ENCODE assay signal across 17 cellular contexts in genomic region chr4:78150465-78150864, GRCh38.
"Had no signal": no experiment of that assay in that cellular context is flagged by ENCODE, and none has a peak within 500 bp of the region (broad histone marks: within the 10 kb centered on the region; RNA-seq: fewer than 3 reads in every experiment).

No MANE protein-coding gene starts in this region.

- H3K36me3 Mint-ChIP-seq: WTC11 had no signal

- H3K4me3 Mint-ChIP-seq: activated CD8-positive, alpha-beta T cell treated with anti-CD3 and anti-CD28 coated beads for 36 hours; activated T-cell treated with anti-CD3 and anti-CD28 coated beads, Interleukin-2, amount 50 U/mL, for 4 hours; stimulated activated naive CD8-positive, alpha-beta T cell treated with anti-CD3 and anti-CD28 coated beads, Interleukin-15, amount 100 ng/mL, for 72 hours; WTC11 had no signal

- H3K4me1 Mint-ChIP-seq: stimulated activated naive CD8-positive, alpha-beta T cell treated with anti-CD3 and anti-CD28 coated beads, Interleukin-15, amount 100 ng/mL, for 72 hours had no signal

- H3K27ac ChIP-seq: neutrophil, prostate gland, sigmoid colon, upper lobe of right lung had no signal

- H3K27ac Mint-ChIP-seq: activated CD8-positive, alpha-beta T cell treated with anti-CD3 and anti-CD28 coated beads for 36 hours; stimulated activated naive CD8-positive, alpha-beta T cell treated with anti-CD3 and anti-CD28 coated beads, Interleukin-15, amount 100 ng/mL, for 72 hours had no signal

- H3K9me3 ChIP-seq: adrenal gland, neutrophil, prostate gland, sigmoid colon, upper lobe of right lung had no signal

- H3K4me3 ChIP-seq: adrenal gland, prostate gland, sigmoid colon, upper lobe of right lung had no signal

- H3K4me1 ChIP-seq: adrenal gland, prostate gland, sigmoid colon, upper lobe of right lung had no signal

- H3K9me3 Mint-ChIP-seq: activated CD8-positive, alpha-beta T cell treated with anti-CD3 and anti-CD28 coated beads for 36 hours; activated T-cell treated with anti-CD3 and anti-CD28 coated beads, Interleukin-2, amount 50 U/mL, for 4 hours; stimulated activated naive CD8-positive, alpha-beta T cell treated with anti-CD3 and anti-CD28 coated beads, Interleukin-15, amount 100 ng/mL, for 72 hours; WTC11 had no signal

- H3K27me3 ChIP-seq: adrenal gland, neutrophil, sigmoid colon, upper lobe of right lung had no signal

- H3K36me3 ChIP-seq: adrenal gland, neutrophil, prostate gland, sigmoid colon, upper lobe of right lung had no signal

- DNase-seq: activated CD4-positive, alpha-beta T cell treated with anti-CD3 and anti-CD28 coated beads for 4 hours; activated CD8-positive, alpha-beta T cell treated with anti-CD3 and anti-CD28 coated beads for 36 hours; activated effector memory CD4-positive, alpha-beta T cell treated with Interleukin-2 at 50 U/mL for 16 hours; activated naive CD4-positive, alpha-beta T cell treated with anti-CD3 and anti-CD28 coated beads, Interleukin-2, amount 50 U/mL, for 16 hours; activated T-cell treated with anti-CD3 and anti-CD28 coated beads, Interleukin-2, amount 50 U/mL, for 4 hours; adrenal gland; caudate nucleus; hippocampal formation; midbrain; sigmoid colon; stimulated activated CD4-positive, alpha-beta T cell treated with anti-CD3 and anti-CD28 coated beads, Interleukin-1b, Interleukin-23, amount 100 ng/mL, for 48 hours; stimulated activated naive CD8-positive, alpha-beta T cell treated with anti-CD3 and anti-CD28 coated beads, Interleukin-15, amount 100 ng/mL, for 72 hours; T-helper 2 cell; upper lobe of right lung had no signal
